Comparison of ENCODE assay signal across 1 cellular context in genomic region chr20:32685541-32686529, GRCh38.
TF ChIP-seq lines count a peak whose summit lies in the region.

No MANE protein-coding gene starts in this region.

TF ChIP-seq in K562, 482 proteins besides CTCF, POLR2A, EP300 and RAD21 (continued from another document and continues in another):
- 0 out of 2 replicates have a peak, but pooled peaks have one; percentile 20 for TF ChIP-seq PHF8 (IDR thresholded peaks at IDR 0.05; ENCODE audit: borderline replicate concordance, low read length)
- TF ChIP-seq RERE (CRISPR knock-in tag; IDR thresholded peaks at IDR 0.05; ENCODE audit: borderline replicate concordance): no peak
- TF ChIP-seq CEBPG (CRISPR knock-in tag; IDR thresholded peaks at IDR 0.05): peak; percentile 72; the same call in 1 of the 2 replicates
- peak in 1 of 2 experiments; percentile 84; a peak in 2 of 4 replicates for TF ChIP-seq CEBPG (tag; conservative IDR thresholded peaks at IDR 0.05 in 1 of 2, IDR thresholded peaks at IDR 0.05 in 1 of 2)
- peak; percentile 76 to 89 for TF ChIP-seq TRIM24 (IDR thresholded peaks at IDR 0.05)
- TF ChIP-seq HSF4 (CRISPR knock-in tag; IDR thresholded peaks at IDR 0.05; ENCODE audit: borderline replicate concordance): no peak
- TF ChIP-seq SMARCA4 (IDR thresholded peaks at IDR 0.05): peak; percentile 51; the same call in 1 of the 2 replicates
- TF ChIP-seq ZNF592 (IDR thresholded peaks at IDR 0.05): 0 out of 2 replicates have a peak, but pooled peaks have one; percentile 44
- TF ChIP-seq KDM1A (IDR thresholded peaks at IDR 0.05): peak; percentile 16 to 35; a peak in 1 of 4 replicates
- peak; percentile 74 for TF ChIP-seq CBFA2T3 (IDR thresholded peaks at IDR 0.05)
- TF ChIP-seq BHLHE40 (IDR thresholded peaks at IDR 0.05; ENCODE audit: low read length): 0 out of 2 replicates have a peak, but pooled peaks have one; percentile 11
- TF ChIP-seq TFAP4 (CRISPR knock-in tag; IDR thresholded peaks at IDR 0.05; ENCODE audit: borderline replicate concordance): peak; percentile 76; the same call in 1 of the 2 replicates
- 0 out of 2 replicates have a peak, but pooled peaks have one; percentile 38 for TF ChIP-seq POLR2G (IDR thresholded peaks at IDR 0.05; ENCODE audit: low read depth, low read length)
- TF ChIP-seq KLF16 (IDR thresholded peaks at IDR 0.05): peak; percentile 49; the same call in 1 of the 2 replicates
- no peak for TF ChIP-seq POLR3A (IDR thresholded peaks at IDR 0.05; ENCODE audit: borderline replicate concordance, extremely low read depth, insufficient read depth, insufficient read length)
- TF ChIP-seq MAZ (CRISPR knock-in tag; conservative IDR thresholded peaks at IDR 0.05 in 1 of 2, IDR thresholded peaks at IDR 0.05 in 1 of 2): peak in 1 of 2 experiments; percentile 32; a peak in 1 of 4 replicates
- peak; percentile 60; the same call in 1 of the 2 replicates for TF ChIP-seq ZNF175 (CRISPR knock-in tag; IDR thresholded peaks at IDR 0.05; ENCODE audit: low read depth)
- TF ChIP-seq ZNF589 (CRISPR knock-in tag; IDR thresholded peaks at IDR 0.05; ENCODE audit: low read depth): 0 out of 2 replicates have a peak, but pooled peaks have one; percentile 57
- TF ChIP-seq ZFX (CRISPR knock-in tag; IDR thresholded peaks at IDR 0.05): peak; percentile 22; the same call in 1 of the 2 replicates
- TF ChIP-seq ZNF644 (tag; IDR thresholded peaks at IDR 0.05; ENCODE audit: low read depth): no peak
- peak; percentile 64; the same call in 1 of the 2 replicates for TF ChIP-seq ETV1 (tag; conservative IDR thresholded peaks at IDR 0.05; ENCODE audit: low read depth)
- TF ChIP-seq JUND (IDR thresholded peaks at IDR 0.05; ENCODE audit: borderline replicate concordance, low read depth, low read length): peak; percentile 59; the same call in 1 of the 2 replicates
- TF ChIP-seq JUND (tag; IDR thresholded peaks at IDR 0.05; ENCODE audit: borderline replicate concordance, low read depth, low read length): peak; percentile 44; the same call in 1 of the 3 replicates
- 0 out of 2 replicates have a peak, but pooled peaks have one; percentile 15 for TF ChIP-seq GABPA (tag; conservative IDR thresholded peaks at IDR 0.05; ENCODE audit: low read depth)
- no peak for TF ChIP-seq PRDM10 (IDR thresholded peaks at IDR 0.05; ENCODE audit: partially characterized antibody)
- peak; percentile 79 for TF ChIP-seq ATF3 (IDR thresholded peaks at IDR 0.05)
- no peak for TF ChIP-seq ATF3 (CRISPR knock-in tag; conservative IDR thresholded peaks at IDR 0.05)
- no peak for TF ChIP-seq ZNF830 (CRISPR knock-in tag; IDR thresholded peaks at IDR 0.05)
- peak; percentile 63; the same call in 1 of the 2 replicates for TF ChIP-seq ZEB2 (IDR thresholded peaks at IDR 0.05)
- peak; percentile 82 for TF ChIP-seq CEBPB (tag; IDR thresholded peaks at IDR 0.05)
- peak; percentile 67 for TF ChIP-seq ARID1B (IDR thresholded peaks at IDR 0.05)
- TF ChIP-seq CREM (IDR thresholded peaks at IDR 0.05; ENCODE audit: low read depth): peak; percentile 41; the same call in 1 of the 2 replicates
- TF ChIP-seq SPI1 (IDR thresholded peaks at IDR 0.05; ENCODE audit: borderline replicate concordance, low read depth, low read length): peak; percentile 59; the same call in 1 of the 2 replicates
- TF ChIP-seq PKNOX1 (IDR thresholded peaks at IDR 0.05): peak; percentile 84
- no peak for TF ChIP-seq ZNF133 (CRISPR knock-in tag; IDR thresholded peaks at IDR 0.05)
- peak; percentile 52; the same call in 1 of the 2 replicates for TF ChIP-seq RNF2 (IDR thresholded peaks at IDR 0.05)
- 0 out of 2 replicates have a peak, but pooled peaks have one; percentile 44 for TF ChIP-seq TRIM28 (IDR thresholded peaks at IDR 0.05)
- TF ChIP-seq HDAC1 (IDR thresholded peaks at IDR 0.05): 0 out of 4 replicates have a peak, but pooled peaks of 1 of the 2 experiments have one; percentile 11
- peak; percentile 48 for TF ChIP-seq DACH1 (IDR thresholded peaks at IDR 0.05; ENCODE audit: partially characterized antibody)
- TF ChIP-seq LEF1 (IDR thresholded peaks at IDR 0.05): no peak
- TF ChIP-seq HMBOX1 (IDR thresholded peaks at IDR 0.05): peak; percentile 69; the same call in 1 of the 2 replicates
- peak in 1 of 3 experiments; percentile 9 for TF ChIP-seq YY1 (IDR thresholded peaks at IDR 0.05; ENCODE audit: borderline replicate concordance in 1 of 3, control insufficient read depth in 1 of 3, extremely low read depth in 1 of 3, insufficient read depth in 3 of 3, insufficient read length in 1 of 3, insufficient replicate concordance in 2 of 3, low read depth in 1 of 3, low read length in 2 of 3)
- 0 out of 2 replicates have a peak, but pooled peaks have one; percentile 42 for TF ChIP-seq MITF (IDR thresholded peaks at IDR 0.05)
